16 cellular contexts compared by ENCODE assay signal in genomic region chr12:24895612-24896011, GRCh38.
"Had no signal": no experiment of that assay in that cellular context is flagged by ENCODE, and none has a peak within 500 bp of the region (broad histone marks: within the 10 kb centered on the region; RNA-seq: fewer than 3 reads in every experiment).

No MANE protein-coding gene starts in this region.

- DNase-seq: activated CD4-positive, alpha-beta T cell treated with anti-CD3 and anti-CD28 coated beads, Interleukin-2, amount 50 U/mL, for 4 hours; activated CD4-positive, CD25-positive, alpha-beta regulatory T cell treated with anti-CD3 and anti-CD28 coated beads, Interleukin-2, amount 50 U/mL, for 72 hours; activated CD8-positive, alpha-beta memory T cell treated with anti-CD3 and anti-CD28 coated beads, Interleukin-2, amount 10 ng/mL, durations not matched to agents 7 days and 5 days; activated effector memory CD4-positive, alpha-beta T cell treated with anti-CD3 and anti-CD28 coated beads, Interleukin-2, amount 50 U/mL, for 16 hours; activated naive CD8-positive, alpha-beta T cell treated with anti-CD3 and anti-CD28 coated beads for 36 hours; activated T-cell treated with anti-CD3 and anti-CD28 coated beads, Interleukin-2, amount 50 U/mL, for 24 hours; caudate nucleus; cortex of kidney; erythroblast; foreskin keratinocyte; posterior cingulate gyrus; SW 1271 had no signal

- ATAC-seq: activated CD8-positive, alpha-beta memory T cell treated with anti-CD3 and anti-CD28 coated beads, Interleukin-2, amount 10 ng/mL, durations not matched to agents 7 days and 5 days; foreskin keratinocyte had no signal

- H3K4me1 ChIP-seq: right atrium auricular region had no signal

- H3K36me3 ChIP-seq: right atrium auricular region had no signal

- H3K4me2 ChIP-seq: smooth muscle cell had no signal

- H3K27me3 ChIP-seq: foreskin keratinocyte, right atrium auricular region had no signal

- FAIRE-seq: islet of Langerhans, urothelium cell line had no signal

- H3K27ac ChIP-seq: foreskin keratinocyte, right atrium auricular region had no signal

- H3K9me3 ChIP-seq: right atrium auricular region had no signal

- H3K4me3 ChIP-seq: right atrium auricular region, smooth muscle cell had no signal
